ENCODE assay signal across 31 cellular contexts in genomic region chr4:14095881-14096280, GRCh38.
"Had no signal": no experiment of that assay in that cellular context is flagged by ENCODE, and none has a peak within 500 bp of the region (broad histone marks: within the 10 kb centered on the region; RNA-seq: fewer than 3 reads in every experiment).

No MANE protein-coding gene starts in this region.

- H3K79me2 ChIP-seq: hepatocyte, parathyroid adenoma had no signal

- H3K4me1 Mint-ChIP-seq: activated naive CD8-positive, alpha-beta T cell treated with anti-CD3 and anti-CD28 coated beads for 36 hours; naive thymus-derived CD8-positive, alpha-beta T cell had no signal

- H3K4me1 ChIP-seq: ascending aorta, colonic mucosa, gastroesophageal sphincter, psoas muscle, sigmoid colon, spleen, testis, transverse colon had no signal

- H3K9me3 ChIP-seq: ascending aorta, colonic mucosa, psoas muscle, sigmoid colon, testis, transverse colon had no signal

- H3K36me3 Mint-ChIP-seq: activated naive CD8-positive, alpha-beta T cell treated with anti-CD3 and anti-CD28 coated beads for 36 hours; naive thymus-derived CD8-positive, alpha-beta T cell had no signal

- H3K36me3 ChIP-seq: ascending aorta, colonic mucosa, gastroesophageal sphincter, sigmoid colon, spleen, transverse colon, WERI-Rb-1 had no signal

- H3K4me2 ChIP-seq: hepatocyte had no signal

- H3K4me3 Mint-ChIP-seq: activated naive CD4-positive, alpha-beta T cell treated with anti-CD3 and anti-CD28 coated beads for 36 hours; activated naive CD8-positive, alpha-beta T cell treated with anti-CD3 and anti-CD28 coated beads for 36 hours; activated T-helper 1 cell treated with anti-CD3 and anti-CD28 coated beads, Interleukin-12 subunit alpha, Interleukin-12 subunit beta, Interleukin-2, Interleukin-4 antibody, amounts not matched to agents 30 ng/mL and 10 ng/mL and 1 ng/mL, durations not matched to agents 14 hours and 24 hours and 36 hours; naive thymus-derived CD8-positive, alpha-beta T cell; neural crest cell; T-helper 1 cell treated with Interleukin-12 subunit alpha and Interleukin-12 subunit beta and Interleukin-4 antibody, amounts not matched to agents 30 μg/mL and 1 μg/mL, for 36 hours had no signal

- DNase-seq: activated CD4-positive, alpha-beta T cell treated with anti-CD3 and anti-CD28 coated beads for 48 hours; activated CD4-positive, alpha-beta T cell treated with anti-CD3 and anti-CD28 coated beads, Interleukin-2, amount 50 U/mL, for 48 hours; activated CD8-positive, alpha-beta memory T cell treated with anti-CD3 and anti-CD28 coated beads for 24 hours; activated effector memory CD4-positive, alpha-beta T cell treated with anti-CD3 and anti-CD28 coated beads, Interleukin-2, amount 50 U/mL, for 16 hours; activated naive CD4-positive, alpha-beta T cell treated with anti-CD3 and anti-CD28 coated beads for 36 hours; activated naive CD8-positive, alpha-beta T cell treated with anti-CD3 and anti-CD28 coated beads for 36 hours; activated T-cell treated with anti-CD3 and anti-CD28 coated beads, Interleukin-2, amount 50 U/mL, for 1 hour; colonic mucosa; effector memory CD4-positive, alpha-beta T cell; islet precursor cell; mammary epithelial cell; midbrain; naive thymus-derived CD8-positive, alpha-beta T cell; nucleus accumbens; psoas muscle; sigmoid colon; spleen; stimulated activated CD4-positive, alpha-beta T cell treated with anti-CD3 and anti-CD28 coated beads, Interleukin-2, amount 100 ng/mL, for 48 hours; stimulated activated naive CD8-positive, alpha-beta T cell treated with anti-CD3 and anti-CD28 coated beads, Interleukin-15, Interleukin-2, amounts not matched to agents 100 U/mL and 50 U/mL, for 24 hours; T-helper 9 cell; testis; transverse colon; WERI-Rb-1 had no signal

- H2AFZ ChIP-seq: hepatocyte, parathyroid adenoma had no signal

- H3K27me3 ChIP-seq: ascending aorta, colonic mucosa, gastroesophageal sphincter, hepatocyte, sigmoid colon, spleen, testis, transverse colon had no signal

- H3K4me3 ChIP-seq: ascending aorta, colonic mucosa, gastroesophageal sphincter, hepatocyte, psoas muscle, sigmoid colon, spleen, testis, transverse colon had no signal

- H3K9me3 Mint-ChIP-seq: activated T-helper 1 cell treated with anti-CD3 and anti-CD28 coated beads, Interleukin-12 subunit alpha, Interleukin-12 subunit beta, Interleukin-2, Interleukin-4 antibody, amounts not matched to agents 30 ng/mL and 10 ng/mL and 1 ng/mL, durations not matched to agents 14 hours and 24 hours and 36 hours had no signal

- H3K27ac ChIP-seq: ascending aorta, colonic mucosa, gastroesophageal sphincter, hepatocyte, parathyroid adenoma, psoas muscle, sigmoid colon, spleen, testis, transverse colon, WERI-Rb-1 had no signal

- H3K9ac ChIP-seq: parathyroid adenoma had no signal

- ATAC-seq: activated CD4-positive, CD25-positive, alpha-beta regulatory T cell treated with anti-CD3 and anti-CD28 coated beads, Interleukin-2, amount 50 U/mL, for 24 hours; gastroesophageal sphincter; naive thymus-derived CD8-positive, alpha-beta T cell; psoas muscle; stimulated activated naive CD8-positive, alpha-beta T cell treated with anti-CD3 and anti-CD28 coated beads, Interleukin-15, Interleukin-2, amounts not matched to agents 100 U/mL and 50 U/mL, for 24 hours had no signal

- H3K27ac Mint-ChIP-seq: activated naive CD4-positive, alpha-beta T cell treated with anti-CD3 and anti-CD28 coated beads for 36 hours; activated naive CD8-positive, alpha-beta T cell treated with anti-CD3 and anti-CD28 coated beads for 36 hours; activated T-helper 1 cell treated with anti-CD3 and anti-CD28 coated beads, Interleukin-12 subunit alpha, Interleukin-12 subunit beta, Interleukin-2, Interleukin-4 antibody, amounts not matched to agents 30 ng/mL and 10 ng/mL and 1 ng/mL, durations not matched to agents 14 hours and 24 hours and 36 hours; naive thymus-derived CD8-positive, alpha-beta T cell; T-helper 1 cell treated with Interleukin-12 subunit alpha and Interleukin-12 subunit beta and Interleukin-4 antibody, amounts not matched to agents 30 μg/mL and 1 μg/mL, for 36 hours had no signal
